Comparison of ENCODE assay signal across 2 cellular contexts in the genomic region with DNA sequence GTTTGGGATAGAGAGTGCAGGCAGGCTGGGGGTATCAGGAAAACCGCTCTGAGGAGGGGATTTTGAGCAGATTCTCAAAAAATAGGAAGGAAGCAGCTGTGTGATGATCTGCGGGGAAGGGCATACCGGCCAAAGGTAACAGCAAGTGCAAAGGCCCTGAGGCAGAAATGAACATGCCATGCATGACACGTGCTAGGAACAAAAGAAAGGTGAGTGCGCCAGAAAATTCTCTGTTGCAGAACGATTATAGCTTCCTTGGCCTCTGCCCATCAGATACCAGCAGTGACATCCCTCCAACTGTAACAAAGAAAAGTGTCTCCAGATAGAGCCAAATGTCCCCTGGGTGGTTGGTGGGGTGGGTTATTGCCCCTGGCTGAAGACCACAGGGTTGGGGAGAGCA.
TF ChIP-seq lines count a peak whose summit lies in the region.

No MANE protein-coding gene starts in this region.

TF ChIP-seq in HEK293, 187 proteins besides CTCF, POLR2A, EP300 and RAD21:
- TF ChIP-seq ZNF623 (tag by site-specific recombination; IDR thresholded peaks at IDR 0.05) (peak; percentile 94), ZNF391 (tag by site-specific recombination; IDR thresholded peaks at IDR 0.05; ENCODE audit: borderline replicate concordance, low read depth) (no peak)

TF ChIP-seq in H1, 55 proteins besides CTCF, POLR2A, EP300 and RAD21:
- TF ChIP-seq TEAD4 (IDR thresholded peaks at IDR 0.05; ENCODE audit: low read depth, low read length) (no peak), KDM1A (IDR thresholded peaks at IDR 0.05; ENCODE audit: borderline replicate concordance, low read length) (peak; percentile 67; the same call in 1 of the 2 replicates)
TF ChIP-seq in H1: peak in this region for 1.
